Comparison of ENCODE assay signal across 10 cellular contexts in genomic region chr4:142091085-142091513, GRCh38.
DNase-seq lines count a peak whose midpoint lies in the region; ATAC-seq and TF ChIP-seq lines count a peak whose summit lies in the region.
"Had no signal": no experiment of that assay in that cellular context is flagged by ENCODE, and none has a peak within 500 bp of the region (broad histone marks: within the 10 kb centered on the region; RNA-seq: fewer than 3 reads in every experiment).

No MANE protein-coding gene starts in this region.

- H3K27me3 ChIP-seq in mammary epithelial cell (ENCODE audit: insufficient read depth, low read length) (no peaks in the 10 kb centered on the region), suprapubic skin (no peaks in the 10 kb centered on the region)
- H3K27me3 ChIP-seq: SJSA1 had no signal

- H3K4me3 ChIP-seq in mammary epithelial cell (replicated peaks in 1 of 3; ENCODE audit: insufficient read depth in 1 of 3, low read depth in 2 of 3, low read length in 3 of 3) (no peak overlapping the region), suprapubic skin (no peak overlapping the region)
- H3K4me3 ChIP-seq: SJSA1 had no signal

- H2AFZ ChIP-seq in mammary epithelial cell (ENCODE audit: low read depth, low read length) = no peak overlapping the region

- TF ChIP-seq EP300 in suprapubic skin (IDR thresholded peaks at IDR 0.05) = no peak

- ATAC-seq in left colon = no peak

- no peak for TF ChIP-seq POLR2A in suprapubic skin (IDR thresholded peaks at IDR 0.05)

- H4K20me1 ChIP-seq in mammary epithelial cell (ENCODE audit: insufficient read depth, low read length) = no peaks in the 10 kb centered on the region

- peak overlapping the region; percentile 10 for H3K4me2 ChIP-seq in mammary epithelial cell (ENCODE audit: insufficient read depth, low read depth, low read length)

- in situ Hi-C loops in mammary epithelial cell (cut with MboI; ENCODE audit: low sequenced_read_pairs in 2 of 2) = no loop called here

- WGBS in mammary epithelial cell (ENCODE audit: low coverage, missing lambda C conversion rate) = 11% methylated on average over 4 of the region's 4 CpGs
- WGBS in suprapubic skin = 38% methylated on average over 4 of the region's 4 CpGs

- H3K79me2 ChIP-seq in mammary epithelial cell (ENCODE audit: insufficient read depth, low read length) = no peaks in the 10 kb centered on the region

- TF ChIP-seq CTCF in mammary epithelial cell (conservative IDR thresholded peaks at IDR 0.05 in 1 of 2, IDR thresholded peaks at IDR 0.05 in 1 of 2; ENCODE audit: extremely low read depth in 1 of 2, insufficient read depth in 1 of 2, low read depth in 1 of 2, low read length in 2 of 2) = no peak
- TF ChIP-seq CTCF in suprapubic skin (IDR thresholded peaks at IDR 0.05) = no peak

- no peaks in the 10 kb centered on the region for H3K9me3 ChIP-seq in mammary epithelial cell (replicated peaks; ENCODE audit: insufficient read depth, low read length)
- no peaks in the 10 kb centered on the region for H3K9me3 ChIP-seq in suprapubic skin
- H3K9me3 ChIP-seq: SJSA1 had no signal

- intact Hi-C loops in mammary epithelial cell (cut with micrococcal nuclease) (no loop called here), left colon (cut with DNase I, micrococcal nuclease) (no loop called here)

- BruUV-seq in mammary epithelial cell (replicated peaks; lab: Mats Ljungman, UMichigan) = no TSS peak

- H3K27ac ChIP-seq in mammary epithelial cell (ENCODE audit: insufficient read depth, low read depth, low read length) (peak overlapping the region; percentile 90), suprapubic skin (peak overlapping the region; percentile 86)
- H3K27ac ChIP-seq: SJSA1 had no signal

- peak; percentile 88 for DNase-seq in HS-27A (ENCODE audit: low read depth)
- DNase-seq in mammary epithelial cell = peak; percentile 89
- peak; percentile 95 for DNase-seq in iris pigment epithelial cell (ENCODE audit: low read depth)
- no peak for DNase-seq in suprapubic skin (ENCODE audit: low spot score in 2 of 2)
- no peak for DNase-seq in amygdala (lab: John Stamatoyannopoulos, UW)
- DNase-seq in stimulated activated CD4-positive, alpha-beta T cell treated with anti-CD3 and anti-CD28 coated beads, Interleukin-1b, Interleukin-23, amount 100 ng/mL, for 48 hours = no peak
- DNase-seq in central memory CD4-positive, alpha-beta T cell = no peak
- DNase-seq in left colon = no peak
- DNase-seq: NCI-H1417 had no signal

- CTCF ChIA-PET in mammary epithelial cell (lab: Charles Lee; ENCODE audit: low non-redundant PET) = no interaction called here

- dilution Hi-C loops in mammary epithelial cell (cut with HindIII; ENCODE audit: low sequenced_read_pairs) = no loop called here

- peak overlapping the region; percentile 6 for H3K9ac ChIP-seq in mammary epithelial cell (ENCODE audit: insufficient read depth, low read length)

- H3K4me1 ChIP-seq in mammary epithelial cell (ENCODE audit: insufficient read depth, low read length) (peaks cover 39% of the 10 kb centered on the region), suprapubic skin (peaks cover 20% of the 10 kb centered on the region)
- H3K4me1 ChIP-seq: SJSA1 had no signal

- peaks cover 11% of the 10 kb centered on the region for H3K36me3 ChIP-seq in mammary epithelial cell (ENCODE audit: insufficient read depth, low read length)
- H3K36me3 ChIP-seq in suprapubic skin = no peaks in the 10 kb centered on the region
- H3K36me3 ChIP-seq: SJSA1 had no signal

Comparison
In these comparisons a context has a peak if more than half of its experiments do, and no peak if none do; other contexts are left out.
1. DNase-seq: peak in HS-27A (single experiment), mammary epithelial cell (single experiment) and iris pigment epithelial cell (single experiment); none in suprapubic skin (0 of 2), amygdala (0 of 56), stimulated activated CD4-positive, alpha-beta T cell treated with anti-CD3 and anti-CD28 coated beads, Interleukin-1b, Interleukin-23, amount 100 ng/mL, for 48 hours (single experiment), central memory CD4-positive, alpha-beta T cell (single experiment) and left colon (0 of 2).